ENCODE assay signal across 1 cellular context in the genomic region with DNA sequence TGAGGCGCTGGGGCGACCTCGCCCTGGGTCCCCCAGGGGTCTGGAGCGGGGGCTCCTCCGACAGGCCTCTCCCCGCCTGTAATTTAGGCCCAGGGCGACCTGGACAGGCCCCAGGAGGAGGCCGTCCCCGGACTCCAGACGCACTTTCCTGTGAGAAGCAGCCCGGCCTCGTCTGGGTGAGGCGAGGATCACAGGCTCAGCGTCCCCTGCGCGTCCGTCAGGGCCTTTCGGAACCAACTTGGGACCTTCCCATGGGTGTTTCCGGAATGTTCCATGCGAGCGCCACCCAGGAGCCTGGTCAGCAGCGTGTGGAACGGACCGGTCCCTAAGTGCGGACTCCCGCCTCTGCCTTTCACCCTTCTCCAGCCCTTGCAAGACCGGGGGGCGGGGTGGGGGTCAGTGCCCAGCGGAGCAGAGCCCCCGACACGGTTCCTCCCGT.
TF ChIP-seq lines count a peak whose summit lies in the region.

No MANE protein-coding gene starts in this region.

TF ChIP-seq in SK-N-SH, 30 proteins besides CTCF, POLR2A, EP300 and RAD21 (continued from another document):
- TF ChIP-seq, protein P1, sequence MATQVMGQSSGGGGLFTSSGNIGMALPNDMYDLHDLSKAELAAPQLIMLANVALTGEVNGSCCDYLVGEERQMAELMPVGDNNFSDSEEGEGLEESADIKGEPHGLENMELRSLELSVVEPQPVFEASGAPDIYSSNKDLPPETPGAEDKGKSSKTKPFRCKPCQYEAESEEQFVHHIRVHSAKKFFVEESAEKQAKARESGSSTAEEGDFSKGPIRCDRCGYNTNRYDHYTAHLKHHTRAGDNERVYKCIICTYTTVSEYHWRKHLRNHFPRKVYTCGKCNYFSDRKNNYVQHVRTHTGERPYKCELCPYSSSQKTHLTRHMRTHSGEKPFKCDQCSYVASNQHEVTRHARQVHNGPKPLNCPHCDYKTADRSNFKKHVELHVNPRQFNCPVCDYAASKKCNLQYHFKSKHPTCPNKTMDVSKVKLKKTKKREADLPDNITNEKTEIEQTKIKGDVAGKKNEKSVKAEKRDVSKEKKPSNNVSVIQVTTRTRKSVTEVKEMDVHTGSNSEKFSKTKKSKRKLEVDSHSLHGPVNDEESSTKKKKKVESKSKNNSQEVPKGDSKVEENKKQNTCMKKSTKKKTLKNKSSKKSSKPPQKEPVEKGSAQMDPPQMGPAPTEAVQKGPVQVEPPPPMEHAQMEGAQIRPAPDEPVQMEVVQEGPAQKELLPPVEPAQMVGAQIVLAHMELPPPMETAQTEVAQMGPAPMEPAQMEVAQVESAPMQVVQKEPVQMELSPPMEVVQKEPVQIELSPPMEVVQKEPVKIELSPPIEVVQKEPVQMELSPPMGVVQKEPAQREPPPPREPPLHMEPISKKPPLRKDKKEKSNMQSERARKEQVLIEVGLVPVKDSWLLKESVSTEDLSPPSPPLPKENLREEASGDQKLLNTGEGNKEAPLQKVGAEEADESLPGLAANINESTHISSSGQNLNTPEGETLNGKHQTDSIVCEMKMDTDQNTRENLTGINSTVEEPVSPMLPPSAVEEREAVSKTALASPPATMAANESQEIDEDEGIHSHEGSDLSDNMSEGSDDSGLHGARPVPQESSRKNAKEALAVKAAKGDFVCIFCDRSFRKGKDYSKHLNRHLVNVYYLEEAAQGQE (IDR thresholded peaks at IDR 0.05; ENCODE audit: low read depth, low read length), result no peak
- TF ChIP-seq, protein P2, sequence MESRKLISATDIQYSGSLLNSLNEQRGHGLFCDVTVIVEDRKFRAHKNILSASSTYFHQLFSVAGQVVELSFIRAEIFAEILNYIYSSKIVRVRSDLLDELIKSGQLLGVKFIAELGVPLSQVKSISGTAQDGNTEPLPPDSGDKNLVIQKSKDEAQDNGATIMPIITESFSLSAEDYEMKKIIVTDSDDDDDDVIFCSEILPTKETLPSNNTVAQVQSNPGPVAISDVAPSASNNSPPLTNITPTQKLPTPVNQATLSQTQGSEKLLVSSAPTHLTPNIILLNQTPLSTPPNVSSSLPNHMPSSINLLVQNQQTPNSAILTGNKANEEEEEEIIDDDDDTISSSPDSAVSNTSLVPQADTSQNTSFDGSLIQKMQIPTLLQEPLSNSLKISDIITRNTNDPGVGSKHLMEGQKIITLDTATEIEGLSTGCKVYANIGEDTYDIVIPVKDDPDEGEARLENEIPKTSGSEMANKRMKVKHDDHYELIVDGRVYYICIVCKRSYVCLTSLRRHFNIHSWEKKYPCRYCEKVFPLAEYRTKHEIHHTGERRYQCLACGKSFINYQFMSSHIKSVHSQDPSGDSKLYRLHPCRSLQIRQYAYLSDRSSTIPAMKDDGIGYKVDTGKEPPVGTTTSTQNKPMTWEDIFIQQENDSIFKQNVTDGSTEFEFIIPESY (IDR thresholded peaks at IDR 0.05; ENCODE audit: borderline replicate concordance, low read depth), result no peak
